1 cellular context compared by ENCODE assay signal in genomic region chr9:113410207-113411158, GRCh38.
TF ChIP-seq lines count a peak whose summit lies in the region.

C9orf43 (plus strand) TSS chr9:113410747; CDS start chr9:113413494, 2,747 bp downstream.
POLE3 (minus strand) TSS chr9:113410675; CDS start chr9:113410293, 382 bp downstream.

TF ChIP-seq in K562, 482 proteins besides CTCF, POLR2A, EP300 and RAD21 (continued from another document and continues in another):
- TF ChIP-seq RERE (CRISPR knock-in tag; IDR thresholded peaks at IDR 0.05; ENCODE audit: borderline replicate concordance) (no peak), HDAC6 (IDR thresholded peaks at IDR 0.05; ENCODE audit: low read depth, low read length) (no peak), ARHGAP35 (IDR thresholded peaks at IDR 0.05; ENCODE audit: partially characterized antibody) (no peak), CAMTA2 (CRISPR knock-in tag; conservative IDR thresholded peaks at IDR 0.05) (no peak), ZFP1 (CRISPR knock-in tag; IDR thresholded peaks at IDR 0.05) (no peak), TSC22D4 (tag; IDR thresholded peaks at IDR 0.05) (no peak), POLR2AphosphoS5 (IDR thresholded peaks at IDR 0.05; ENCODE audit: control insufficient read depth, insufficient read depth, low read depth, low read length) (peak; percentile 77; the same call in 1 of the 2 replicates), TAL1 (IDR thresholded peaks at IDR 0.05) (no peak), ZNF740 (CRISPR knock-in tag; IDR thresholded peaks at IDR 0.05) (peak; percentile 95), ZNF740 (tag; IDR thresholded peaks at IDR 0.05) (peak in 1 of 2 experiments; percentile 86; a peak in 2 of 4 replicates), HNRNPH1 (optimal IDR thresholded peaks at IDR 0.05; ENCODE audit: low read depth, low read length) (no peak), ZHX1 (conservative IDR thresholded peaks at IDR 0.05; ENCODE audit: low read length) (0 out of 2 replicates have a peak, but pooled peaks have one; percentile 45), BRD4 (IDR thresholded peaks at IDR 0.05) (peak; percentile 20; the same call in 1 of the 2 replicates), SRSF9 (IDR thresholded peaks at IDR 0.05; ENCODE audit: borderline replicate concordance, low read depth, low read length) (no peak), ELF1 (tag; IDR thresholded peaks at IDR 0.05) (peak; percentile 85), CREB3 (tag; conservative IDR thresholded peaks at IDR 0.05; ENCODE audit: low read depth) (no peak), OTX1 (CRISPR knock-in tag; IDR thresholded peaks at IDR 0.05) (no peak), ZNF395 (CRISPR knock-in tag; IDR thresholded peaks at IDR 0.05) (peak; percentile 16; the same call in 1 of the 2 replicates), ZNF274 (IDR thresholded peaks at IDR 0.05; ENCODE audit: borderline replicate concordance, low read depth, low read length) (no peak), SRF (CRISPR knock-in tag; IDR thresholded peaks at IDR 0.05) (no peak), VEZF1 (CRISPR knock-in tag; IDR thresholded peaks at IDR 0.05) (peak; percentile 99), TFAP4 (CRISPR knock-in tag; IDR thresholded peaks at IDR 0.05; ENCODE audit: borderline replicate concordance) (peak; percentile 89), NEUROD1 (IDR thresholded peaks at IDR 0.05; ENCODE audit: borderline replicate concordance, low read depth, low read length, partially characterized antibody) (no peak), TEAD1 (CRISPR knock-in tag; IDR thresholded peaks at IDR 0.05) (peak in 1 of 2 experiments; percentile 85; a peak in 2 of 4 replicates), ZNF639 (CRISPR knock-in tag; conservative IDR thresholded peaks at IDR 0.05 in 1 of 2, IDR thresholded peaks at IDR 0.05 in 1 of 2) (peak in 1 of 2 experiments; percentile 93; a peak in 2 of 4 replicates), ZNF830 (CRISPR knock-in tag; IDR thresholded peaks at IDR 0.05) (no peak), ZBTB11 (CRISPR knock-in tag; IDR thresholded peaks at IDR 0.05) (peak in 1 of 3 experiments; percentile 71; a peak in 2 of 6 replicates), NCOR1 (IDR thresholded peaks at IDR 0.05) (peak; percentile 47; the same call in 1 of the 2 replicates), CREB1 (IDR thresholded peaks at IDR 0.05) (peak; percentile 72), CREB1 (CRISPR knock-in tag; IDR thresholded peaks at IDR 0.05) (peak; percentile 84), MTF1 (CRISPR knock-in tag; IDR thresholded peaks at IDR 0.05; ENCODE audit: borderline replicate concordance) (no peak), EP400 (IDR thresholded peaks at IDR 0.05) (peak; percentile 100), BRF1 (IDR thresholded peaks at IDR 0.05; ENCODE audit: borderline replicate concordance, extremely low read depth, insufficient read length) (no peak), ZNF146 (CRISPR knock-in tag; IDR thresholded peaks at IDR 0.05; ENCODE audit: unreplicated experiment) (no peak), IRF1 (CRISPR knock-in tag; IDR thresholded peaks at IDR 0.05; ENCODE audit: borderline replicate concordance) (no peak), DMBX1 (CRISPR knock-in tag; IDR thresholded peaks at IDR 0.05; ENCODE audit: borderline replicate concordance) (no peak), MECOM (CRISPR knock-in tag; IDR thresholded peaks at IDR 0.05) (no peak), ZBTB43 (CRISPR knock-in tag; IDR thresholded peaks at IDR 0.05) (no peak)
